9 cellular contexts compared by ENCODE assay signal in genomic region chr6:37209461-37210205, GRCh38. TPM values are rescaled to one million over a fixed set of nuclear protein-coding genes. Genes with fewer than 3 reads are reported as not detected.
DNase-seq lines count a peak whose midpoint lies in the region; ATAC-seq and TF ChIP-seq lines count a peak whose summit lies in the region.
"Had no signal": no experiment of that assay in that cellular context is flagged by ENCODE, and none has a peak within 500 bp of the region (broad histone marks: within the 10 kb centered on the region; RNA-seq: fewer than 3 reads in every experiment).

No MANE protein-coding gene starts in this region.

- H3K4me1 Mint-ChIP-seq in CD8-positive, alpha-beta T cell (ENCODE audit: low read depth), result peaks cover 40% of the 10 kb centered on the region
- H3K4me1 Mint-ChIP-seq in natural killer cell, result peaks cover 39 to 40% of the 10 kb centered on the region in 2 donors

- in situ Hi-C loops in brain microvascular endothelial cell (cut with HindIII; ENCODE audit: low pct_ligation_motif_present, low sequenced_read_pairs), result no loop called here

- peaks cover 44% of the 10 kb centered on the region for H3K4me1 ChIP-seq in CD8-positive, alpha-beta T cell (ENCODE audit: insufficient read depth, low read length)
- peaks cover 4 to 15% (median 8%) of the 10 kb centered on the region in 4 donors for H3K4me1 ChIP-seq in upper lobe of left lung

- CTCF ChIA-PET in CD8-positive, alpha-beta T cell (lab: Charles Lee), result interaction anchor here (0.7 to 17.8 kb wide), 43 partner anchors 8 to 444 kb away, joined by 3 to 785 read pairs (median 5); partner anchors contain the start of genes C6orf89, FGD2, MTCH1 and PIM1

- intact Hi-C loops in CD8-positive, alpha-beta T cell (cut with DNase I, micrococcal nuclease), result loop anchor here (1.0 to 2.0 kb wide), 6 partner anchors 37 to 787 kb away; partner anchors contain the start of gene C6orf89 (in 2 of the 2)
- intact Hi-C loops in natural killer cell (cut with micrococcal nuclease), result loop anchor here (1.0 to 2.0 kb wide), 5 partner anchors 27 to 443 kb away; partner anchors contain the start of gene C6orf89

- H3K9me3 Mint-ChIP-seq in CD8-positive, alpha-beta T cell, result no peaks in the 10 kb centered on the region
- H3K9me3 Mint-ChIP-seq in natural killer cell, result no peaks in the 10 kb centered on the region

- H3K27me3 ChIP-seq in CD8-positive, alpha-beta T cell (ENCODE audit: insufficient read depth, low read length), result no peaks in the 10 kb centered on the region
- H3K27me3 ChIP-seq in brain microvascular endothelial cell (replicated peaks) (no peaks in the 10 kb centered on the region), upper lobe of left lung (no peaks in the 10 kb centered on the region)

- peak in 6 of 7 experiments; percentile 13 to 75 (median 60) for DNase-seq in CD8-positive, alpha-beta T cell
- DNase-seq in activated CD4-positive, alpha-beta T cell treated with anti-CD3 and anti-CD28 coated beads for 4 hours, result peak; percentile 50 to 55
- peak; percentile 75 for DNase-seq in activated effector memory CD4-positive, alpha-beta T cell treated with anti-CD3 and anti-CD28 coated beads, Interleukin-2, amount 50 U/mL, for 16 hours
- no peak for DNase-seq in natural killer cell
- no peak for DNase-seq in brain microvascular endothelial cell
- DNase-seq in upper lobe of left lung, result no peak

- TF ChIP-seq EP300 in upper lobe of left lung (IDR thresholded peaks at IDR 0.05), result no peak

- POLR2A ChIA-PET in CD8-positive, alpha-beta T cell (lab: Charles Lee), result interaction anchor here (0.8 to 4.7 kb wide), 8 partner anchors 20 to 340 kb away, joined by 3 to 41 read pairs (median 4); partner anchors contain the start of genes C6orf89 and PIM1

- peak overlapping the region; percentile 89 for H3K27ac Mint-ChIP-seq in CD8-positive, alpha-beta T cell
- H3K27ac Mint-ChIP-seq in natural killer cell, result peak overlapping the region; percentile 12 to 80

- no peaks in the 10 kb centered on the region for H3K36me3 Mint-ChIP-seq in CD8-positive, alpha-beta T cell
- no peaks in the 10 kb centered on the region for H3K36me3 Mint-ChIP-seq in natural killer cell

- no peak for TF ChIP-seq POLR2A in upper lobe of left lung (IDR thresholded peaks at IDR 0.05)

- peak overlapping the region; percentile 19 for H3K4me3 Mint-ChIP-seq in CD8-positive, alpha-beta T cell
- no peak overlapping the region for H3K4me3 Mint-ChIP-seq in natural killer cell

- peak; percentile 72 for ATAC-seq in CD8-positive, alpha-beta T cell
- ATAC-seq in natural killer cell (no peak), upper lobe of left lung (ENCODE audit: low FRiP score in 2 of 2) (no peak), HG03039 (IDR thresholded peaks at IDR 0.05; ENCODE audit: unreplicated experiment) (no peak), GM21619 (IDR thresholded peaks at IDR 0.05; ENCODE audit: unreplicated experiment) (no peak)

- no peak for TF ChIP-seq CTCF in CD8-positive, alpha-beta T cell (IDR thresholded peaks at IDR 0.05)
- no peak for TF ChIP-seq CTCF in natural killer cell (IDR thresholded peaks at IDR 0.05)
- TF ChIP-seq CTCF in brain microvascular endothelial cell (IDR thresholded peaks at IDR 0.05; ENCODE audit: low read depth, low read length, missing control alignments), result no peak
- TF ChIP-seq CTCF in upper lobe of left lung (IDR thresholded peaks at IDR 0.05), result no peak

- no peaks in the 10 kb centered on the region for H3K27me3 Mint-ChIP-seq in CD8-positive, alpha-beta T cell (ENCODE audit: low read depth)
- H3K27me3 Mint-ChIP-seq in natural killer cell (ENCODE audit: low read depth in 2 of 2), result no peaks in the 10 kb centered on the region

- peak overlapping the region; percentile 41 for H3K27ac ChIP-seq in CD8-positive, alpha-beta T cell (ENCODE audit: low read depth, low read length)
- H3K27ac ChIP-seq in brain microvascular endothelial cell (no peak overlapping the region), upper lobe of left lung (no peak overlapping the region)
- H3K27ac ChIP-seq: KMS-11 had no signal

- H3K9me3 ChIP-seq in CD8-positive, alpha-beta T cell (ENCODE audit: low read length), result no peaks in the 10 kb centered on the region
- H3K9me3 ChIP-seq in upper lobe of left lung, result no peaks in the 10 kb centered on the region

- H3K4me3 ChIP-seq in CD8-positive, alpha-beta T cell (ENCODE audit: low read depth, low read length), result no peak overlapping the region
- H3K4me3 ChIP-seq in brain microvascular endothelial cell (ENCODE audit: low read depth, low read length) (no peak overlapping the region), upper lobe of left lung (no peak overlapping the region)

- WGBS in upper lobe of left lung, 2 donors, result 79 to 85% methylated on average over 12 of the region's 12 CpGs

- no peaks in the 10 kb centered on the region for H3K36me3 ChIP-seq in CD8-positive, alpha-beta T cell (ENCODE audit: insufficient read depth, low read length)
- no peaks in the 10 kb centered on the region for H3K36me3 ChIP-seq in brain microvascular endothelial cell (replicated peaks)
- H3K36me3 ChIP-seq in upper lobe of left lung, result no peaks in the 10 kb centered on the region

RNA-seq across cellular contexts. Expression of gene PIM1, which starts 39.7 kb away (rescaled TPM):
- 100 to 1,000 TPM; 125 TPM for total RNA-seq in CD8-positive, alpha-beta T cell
- total RNA-seq in natural killer cell (100 to 1,000 TPM; 188 to 242 (median 215) TPM), upper lobe of left lung (10 to 100 TPM; 26.9 to 80.9 (median 36.0) TPM)

RNA-seq across cellular contexts. Expression of gene TBC1D22B, which starts 47.9 kb away (rescaled TPM):
- 1 to 10 TPM; 6.7 to 6.8 TPM for total RNA-seq in CD8-positive, alpha-beta T cell
- total RNA-seq in natural killer cell (10 to 100 TPM in 2 of 3 donors, 1 to 10 TPM in 1; 8.0 to 12.1 (median 12.0) TPM), upper lobe of left lung (10 to 100 TPM in 5 of 6 donors, 1 to 10 TPM in 1; 10.0 to 17.8 (median 10.9) TPM)

RNA-seq across cellular contexts. Expression of gene TMEM217, which starts 48.3 kb away (rescaled TPM):
- total RNA-seq in CD8-positive, alpha-beta T cell, result 1 to 10 TPM in 1 of 2 experiments, under 1 TPM in 1; 0.27 to 1.2 TPM
- total RNA-seq in natural killer cell (1 to 10 TPM in 1 of 3 donors, under 1 TPM in 2; 0.75 to 2.1 (median 0.75) TPM), upper lobe of left lung (1 to 10 TPM in 4 of 6 donors, under 1 TPM in 2; 0.67 to 3.4 (median 1.1) TPM)

Comparison
In these comparisons a context has a peak if more than half of its experiments do, and no peak if none do; other contexts are left out.
1. DNase-seq: peak in CD8-positive, alpha-beta T cell (6 of 7), activated CD4-positive, alpha-beta T cell treated with anti-CD3 and anti-CD28 coated beads for 4 hours (2 of 2) and activated effector memory CD4-positive, alpha-beta T cell treated with anti-CD3 and anti-CD28 coated beads, Interleukin-2, amount 50 U/mL, for 16 hours (single experiment); none in natural killer cell (single experiment), brain microvascular endothelial cell (single experiment) and upper lobe of left lung (0 of 2).